ENCODE assay signal across 8 cellular contexts in the genomic region with DNA sequence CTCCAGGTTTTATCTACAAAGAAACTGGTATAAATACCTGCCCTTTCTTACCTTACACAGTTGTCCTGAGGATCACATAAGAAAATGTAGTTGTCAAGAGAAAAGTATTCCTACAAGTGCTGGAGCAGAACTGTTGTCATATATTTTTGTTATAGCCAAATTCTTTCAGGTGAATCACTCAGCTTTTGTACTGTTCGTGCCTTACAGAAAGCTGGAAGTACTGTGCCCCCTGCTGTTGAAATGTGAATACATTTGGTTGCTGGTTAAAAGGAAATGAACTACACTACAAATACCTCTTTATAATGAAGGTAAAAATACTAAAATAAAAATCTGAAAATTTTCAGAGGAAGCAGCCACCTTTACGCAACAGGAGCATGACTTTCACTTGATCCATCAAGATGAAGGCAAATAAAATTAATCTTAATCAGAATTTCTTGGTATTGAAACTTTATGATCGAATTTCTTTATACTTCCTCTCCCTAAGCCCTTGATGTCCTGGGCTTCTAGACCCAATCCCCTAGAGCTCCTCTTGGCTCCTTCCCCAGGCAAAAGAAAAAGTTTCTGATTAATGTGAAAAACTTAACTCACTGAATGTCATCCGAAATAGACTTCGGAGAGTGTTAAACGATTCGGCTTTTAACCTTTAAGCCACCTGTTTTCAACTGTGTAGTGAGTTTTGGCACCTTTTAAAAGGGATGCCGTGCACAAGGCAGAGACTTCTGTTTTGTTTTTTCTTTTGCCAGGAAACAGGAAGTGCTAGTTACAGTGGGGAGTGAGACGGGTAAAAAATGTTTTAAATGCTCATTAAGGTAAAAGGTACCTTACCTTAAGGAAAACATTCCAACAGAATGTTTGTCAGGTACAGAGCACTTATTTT. TPM values are rescaled to one million over a fixed set of nuclear protein-coding genes. Genes with fewer than 3 reads are reported as not detected.
DNase-seq lines count a peak whose midpoint lies in the region; ATAC-seq and TF ChIP-seq lines count a peak whose summit lies in the region.

No MANE protein-coding gene starts in this region.

- H3K36me3 Mint-ChIP-seq in WTC11 = peaks cover 10% of the 10 kb centered on the region; the same call in 1 of the 2 replicates
- peaks cover 3% of the 10 kb centered on the region for H3K36me3 Mint-ChIP-seq in progenitor cell of endocrine pancreas (ENCODE audit: insufficient read depth)

- WGBS in esophagus muscularis mucosa = 51% methylated on average over 9 of the region's 9 CpGs

- H3K9ac ChIP-seq in MM.1S (ENCODE audit: low read length) = peak overlapping the region; percentile 40; the same call in 1 of the 2 replicates

- H3K27me3 Mint-ChIP-seq in WTC11 (ENCODE audit: low read depth) (no peaks in the 10 kb centered on the region), progenitor cell of endocrine pancreas (no peaks in the 10 kb centered on the region)

- no peak overlapping the region for H3K4me3 ChIP-seq in AG09309 (ENCODE audit: control insufficient read depth, low read depth, low read length)
- no peak overlapping the region for H3K4me3 ChIP-seq in GM06990 (replicated peaks; ENCODE audit: low read depth, low read length)
- H3K4me3 ChIP-seq in HEK293 (ENCODE audit: low read depth, low read length) = no peak overlapping the region
- peak overlapping the region; percentile 53 for H3K4me3 ChIP-seq in MM.1S (ENCODE audit: low read length)
- no peak overlapping the region for H3K4me3 ChIP-seq in esophagus muscularis mucosa
- H3K4me3 ChIP-seq in tibial artery = no peak overlapping the region

- no peaks in the 10 kb centered on the region for H3K9me3 ChIP-seq in HEK293 (ENCODE audit: control insufficient read depth, insufficient read depth, low read depth, low read length)
- no peaks in the 10 kb centered on the region for H3K9me3 ChIP-seq in MM.1S (replicated peaks; ENCODE audit: insufficient read depth, low read length)
- H3K9me3 ChIP-seq in esophagus muscularis mucosa = no peaks in the 10 kb centered on the region
- H3K9me3 ChIP-seq in tibial artery = no peaks in the 10 kb centered on the region

- no peaks in the 10 kb centered on the region for H3K9me3 Mint-ChIP-seq in WTC11
- no peaks in the 10 kb centered on the region for H3K9me3 Mint-ChIP-seq in progenitor cell of endocrine pancreas (ENCODE audit: low read depth)

- peak; percentile 65 for ATAC-seq in WTC11

- no peak for TF ChIP-seq EP300 in esophagus muscularis mucosa (IDR thresholded peaks at IDR 0.05)

- H3K27ac Mint-ChIP-seq in WTC11 (peak overlapping the region; percentile 73), progenitor cell of endocrine pancreas (no peak overlapping the region)

- POLR2A ChIA-PET in HEK293 (lab: Yijun Ruan, JAX) (interaction anchor here (2.3 kb wide), 1 partner anchor 13 kb away, joined by 11 read pairs; a partner anchor contains a TSS), WTC11 (lab: Charles Lee) (interaction anchor here (1.5 kb wide), 1 partner anchor 13 kb away, joined by 3 read pairs; a partner anchor contains a TSS)

- H3K27ac ChIP-seq in HEK293 (ENCODE audit: extremely low read depth, low read depth, low read length) (no peak overlapping the region), MM.1S (ENCODE audit: low read length) (peak overlapping the region; percentile 64), esophagus muscularis mucosa (replicated peaks in 1 of 4) (no peak overlapping the region), tibial artery (no peak overlapping the region)

- peak; percentile 64 for TF ChIP-seq CTCF in AG09309 (IDR thresholded peaks at IDR 0.05; ENCODE audit: control insufficient read depth, insufficient read depth, low read depth, low read length, missing control alignments)
- TF ChIP-seq CTCF in GM06990 (IDR thresholded peaks at IDR 0.05; ENCODE audit: insufficient read depth, low read length, poor library complexity, severe bottlenecking) = peak; percentile 51
- peak; percentile 62 for TF ChIP-seq CTCF in HEK293 (tag by site-specific recombination; IDR thresholded peaks at IDR 0.05)
- peak; percentile 78 for TF ChIP-seq CTCF in MM.1S (IDR thresholded peaks at IDR 0.05; ENCODE audit: low read length)
- no peak for TF ChIP-seq CTCF in WTC11 (IDR thresholded peaks at IDR 0.05)
- TF ChIP-seq CTCF in esophagus muscularis mucosa (IDR thresholded peaks at IDR 0.05) = peak in 2 of 3 experiments; percentile 22 to 42
- TF ChIP-seq CTCF in progenitor cell of endocrine pancreas (IDR thresholded peaks at IDR 0.05; ENCODE audit: unreplicated experiment) = peak; percentile 69
- peak in 1 of 2 experiments; percentile 31 for TF ChIP-seq CTCF in tibial artery (IDR thresholded peaks at IDR 0.05)

- intact Hi-C loops in esophagus muscularis mucosa (cut with DNase I) (no loop called here), tibial artery (cut with DNase I; ENCODE audit: low total_unique reads) (no loop called here)

- CTCF ChIA-PET in HEK293 (lab: Yijun Ruan, JAX) (interaction anchor here (0.6 to 4.1 kb wide), 18 partner anchors 9 to 455 kb away, joined by 3 to 41 read pairs (median 5); a partner anchor contains a TSS), WTC11 (lab: Charles Lee) (interaction anchor here (0.6 to 1.6 kb wide), 6 partner anchors 10 to 358 kb away, joined by 3 to 8 read pairs (median 3); no protein-coding TSS in a partner anchor)

- H3K79me2 ChIP-seq in MM.1S (ENCODE audit: low read length) = peaks cover 12% of the 10 kb centered on the region

- H3K4me3 Mint-ChIP-seq in WTC11 = no peak overlapping the region
- no peak overlapping the region for H3K4me3 Mint-ChIP-seq in progenitor cell of endocrine pancreas (ENCODE audit: low read depth)

- TF ChIP-seq POLR2A in esophagus muscularis mucosa (IDR thresholded peaks at IDR 0.05; ENCODE audit: low read depth) = no peak

- H3K36me3 ChIP-seq in GM06990 (ENCODE audit: control insufficient read depth, insufficient read depth, low read length) (no peaks in the 10 kb centered on the region), HEK293 (ENCODE audit: control insufficient read depth in 2 of 2, insufficient read depth in 1 of 2, low read length in 2 of 2) (no peaks in the 10 kb centered on the region), MM.1S (replicated peaks; ENCODE audit: insufficient read depth, low read length) (no peaks in the 10 kb centered on the region; the same call in 1 of the 2 replicates), esophagus muscularis mucosa (no peaks in the 10 kb centered on the region), tibial artery (no peaks in the 10 kb centered on the region)

- H4K20me1 ChIP-seq in MM.1S (ENCODE audit: insufficient read depth, low read length) = no peaks in the 10 kb centered on the region

- peak; percentile 55 for DNase-seq in AG09309 (ENCODE audit: low read depth)
- DNase-seq in GM06990 (ENCODE audit: extremely low read depth, insufficient read length) = no peak
- DNase-seq in MM.1S = peak; percentile 77
- DNase-seq in WTC11 (ENCODE audit: low spot score) = no peak
- no peak for DNase-seq in esophagus muscularis mucosa (ENCODE audit: extremely low spot score)
- no peak for DNase-seq in progenitor cell of endocrine pancreas (ENCODE audit: low spot score, unreplicated experiment)
- DNase-seq in tibial artery = no peak

- H3K27me3 ChIP-seq in GM06990 (replicated peaks; ENCODE audit: control insufficient read depth, insufficient read depth, low read length) = no peaks in the 10 kb centered on the region
- no peaks in the 10 kb centered on the region for H3K27me3 ChIP-seq in MM.1S (replicated peaks; ENCODE audit: insufficient read depth, low read length)
- no peaks in the 10 kb centered on the region for H3K27me3 ChIP-seq in esophagus muscularis mucosa
- no peaks in the 10 kb centered on the region for H3K27me3 ChIP-seq in tibial artery

- H3K4me1 ChIP-seq in HEK293 (ENCODE audit: control insufficient read depth, insufficient read depth, low read length) = peaks cover 15% of the 10 kb centered on the region
- peaks cover 13% of the 10 kb centered on the region; the same call in 1 of the 2 replicates for H3K4me1 ChIP-seq in MM.1S (ENCODE audit: low read length)
- H3K4me1 ChIP-seq in esophagus muscularis mucosa = no peaks in the 10 kb centered on the region
- H3K4me1 ChIP-seq in tibial artery = peaks cover 0 to 21% (median 0%) of the 10 kb centered on the region in 4 donors

- peak overlapping the region; percentile 70 for H2AFZ ChIP-seq in MM.1S (ENCODE audit: low read length)

- H3K4me2 ChIP-seq in MM.1S (ENCODE audit: low read depth, low read length) = peak overlapping the region; percentile 76

- H3K9me2 ChIP-seq in MM.1S (replicated peaks; ENCODE audit: insufficient read depth, low read length) = no peaks in the 10 kb centered on the region

- peaks cover 11% of the 10 kb centered on the region for H3F3A ChIP-seq in MM.1S (ENCODE audit: insufficient read depth, low read length)

- peaks cover 34% of the 10 kb centered on the region for H3K4me1 Mint-ChIP-seq in WTC11
- peaks cover 8% of the 10 kb centered on the region for H3K4me1 Mint-ChIP-seq in progenitor cell of endocrine pancreas (ENCODE audit: low read depth)

TF ChIP-seq in HEK293, 187 proteins besides CTCF, POLR2A, EP300 and RAD21:
- TF ChIP-seq ZNF660 (tag by site-specific recombination; IDR thresholded peaks at IDR 0.05) = 0 out of 2 replicates have a peak, but pooled peaks have one; percentile 60
- TF ChIP-seq ZNF133 (tag by site-specific recombination; IDR thresholded peaks at IDR 0.05) = no peak
- TF ChIP-seq ZNF654 (tag by site-specific recombination; IDR thresholded peaks at IDR 0.05; ENCODE audit: low read depth) = peak; percentile 79
- TF ChIP-seq ZNF510 (tag by site-specific recombination; IDR thresholded peaks at IDR 0.05; ENCODE audit: insufficient replicate concordance) = peak; percentile 4
TF ChIP-seq in HEK293: peak in this region for 3.

TF ChIP-seq in WTC11, 78 proteins besides CTCF, POLR2A, EP300 and RAD21 (continues in another document):
- TF ChIP-seq, protein P1, sequence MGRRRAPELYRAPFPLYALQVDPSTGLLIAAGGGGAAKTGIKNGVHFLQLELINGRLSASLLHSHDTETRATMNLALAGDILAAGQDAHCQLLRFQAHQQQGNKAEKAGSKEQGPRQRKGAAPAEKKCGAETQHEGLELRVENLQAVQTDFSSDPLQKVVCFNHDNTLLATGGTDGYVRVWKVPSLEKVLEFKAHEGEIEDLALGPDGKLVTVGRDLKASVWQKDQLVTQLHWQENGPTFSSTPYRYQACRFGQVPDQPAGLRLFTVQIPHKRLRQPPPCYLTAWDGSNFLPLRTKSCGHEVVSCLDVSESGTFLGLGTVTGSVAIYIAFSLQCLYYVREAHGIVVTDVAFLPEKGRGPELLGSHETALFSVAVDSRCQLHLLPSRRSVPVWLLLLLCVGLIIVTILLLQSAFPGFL (CRISPR knock-in tag; IDR thresholded peaks at IDR 0.05; ENCODE audit: borderline replicate concordance) = no peak

RNA-seq across cellular contexts. Expression of a gene that starts 12.5 kb away (rescaled TPM):
- total RNA-seq in WTC11 (2021) = 53.5 to 60.4 TPM (median 56.9 TPM) in 3 replicates
- 1 to 10 TPM; 4.6 to 8.2 (median 5.0) TPM for total RNA-seq in esophagus muscularis mucosa
- total RNA-seq in progenitor cell of endocrine pancreas = 19.1 and 19.9 TPM in 2 replicates

RNA-seq across cellular contexts. Expression of a gene that starts 12.5 kb away (rescaled TPM):
- total RNA-seq in WTC11 (2021) = 14.4 to 17.2 TPM (median 15.2 TPM) in 3 replicates
- 10 to 100 TPM in 2 of 4 donors, 1 to 10 TPM in 2; 5.3 to 12.4 (median 8.0) TPM for total RNA-seq in esophagus muscularis mucosa
- 18.2 and 19.9 TPM in 2 replicates for total RNA-seq in progenitor cell of endocrine pancreas

RNA-seq across cellular contexts. Expression of a gene that starts 24.4 kb away (rescaled TPM):
- total RNA-seq in WTC11 (2021) = not detected in 3 replicates
- total RNA-seq in esophagus muscularis mucosa = not detected
- total RNA-seq in progenitor cell of endocrine pancreas = 0.07 TPM in 1 of 2 replicates, not detected in the other

Comparison
In these comparisons a context has a peak if more than half of its experiments do, and no peak if none do; other contexts are left out.
1. DNase-seq: peak in AG09309 (single experiment) and MM.1S (single experiment); none in GM06990 (single experiment), WTC11 (single experiment), esophagus muscularis mucosa (single experiment), progenitor cell of endocrine pancreas (single experiment) and tibial artery (0 of 2).